ENCODE assay signal across 18 cellular contexts in the genomic region with DNA sequence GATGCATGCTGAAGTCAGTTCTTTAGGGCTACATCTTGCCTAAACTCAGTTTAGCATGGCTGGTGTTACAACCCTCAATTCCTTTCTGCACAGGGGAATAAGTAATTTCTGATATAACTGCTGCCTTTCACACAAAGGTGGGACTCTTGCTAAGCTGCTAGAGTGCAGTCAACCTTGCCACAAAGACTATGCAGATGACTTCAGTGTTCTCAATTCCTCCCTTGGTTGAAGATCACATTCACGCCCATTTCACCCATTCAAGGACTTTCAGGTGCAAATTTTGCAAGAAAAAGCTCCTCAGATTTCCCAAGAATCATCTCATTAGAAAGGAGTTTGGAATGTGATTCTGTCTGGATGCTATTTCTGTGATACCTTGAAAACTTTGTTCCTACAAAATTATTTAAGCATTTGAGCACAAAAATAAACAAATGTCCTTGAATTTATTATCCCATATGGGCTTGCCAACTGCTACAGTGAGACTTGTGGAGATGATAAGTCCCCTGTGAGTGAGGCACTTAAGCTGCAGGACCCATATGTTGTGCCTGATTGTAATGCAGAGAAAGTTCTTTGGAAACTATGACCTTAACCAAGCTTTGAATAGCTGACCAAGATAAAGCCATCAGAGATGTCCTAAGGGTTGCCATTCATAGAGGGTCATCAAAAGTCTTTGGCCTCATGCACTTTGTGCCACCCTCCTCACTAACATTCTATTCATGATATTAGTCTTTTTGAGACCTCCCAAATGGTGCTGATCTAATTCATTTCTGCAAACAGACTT.
"Had no signal": no experiment of that assay in that cellular context is flagged by ENCODE, and none has a peak within 500 bp of the region (broad histone marks: within the 10 kb centered on the region; RNA-seq: fewer than 3 reads in every experiment).

No MANE protein-coding gene starts in this region.

- ATAC-seq: activated naive CD4-positive, alpha-beta T cell treated with anti-CD3 and anti-CD28 coated beads, Interleukin-2, amount 50 U/mL, for 72 hours; activated T-cell treated with anti-CD3 and anti-CD28 coated beads, Interleukin-2, amount 50 U/mL, for 72 hours had no signal

- H3K36me3 ChIP-seq: tibial artery, uterus had no signal

- H3K4me1 ChIP-seq: uterus had no signal

- H3K4me3 ChIP-seq: tibial artery, uterus had no signal

- H3K9me3 ChIP-seq: tibial artery, uterus had no signal

- H3K4me3 Mint-ChIP-seq: activated T-cell treated with anti-CD3 and anti-CD28 coated beads, Interleukin-2, amount 50 U/mL, for 72 hours; nephron progenitor cell had no signal

- DNase-seq: activated CD4-positive, alpha-beta T cell treated with anti-CD3 and anti-CD28 coated beads for 1 hour; activated CD8-positive, alpha-beta memory T cell treated with anti-CD3 and anti-CD28 coated beads for 24 hours; activated CD8-positive, alpha-beta memory T cell treated with anti-CD3 and anti-CD28 coated beads, Interleukin-2, amount 50 U/mL, for 48 hours; activated effector memory CD4-positive, alpha-beta T cell treated with anti-CD3 and anti-CD28 coated beads, Interleukin-2, amount 50 U/mL, for 16 hours; activated T-cell treated with anti-CD3 and anti-CD28 coated beads, Interleukin-2, amount 50 U/mL, for 72 hours; effector CD4-positive, alpha-beta T cell; head of caudate nucleus; nephron progenitor cell; stimulated activated CD4-positive, alpha-beta T cell treated with anti-CD3 and anti-CD28 coated beads, Interleukin-12 subunit alpha, Interleukin-12 subunit beta, amount 100 ng/mL, for 4 hours; stimulated activated CD4-positive, alpha-beta T cell treated with anti-CD3 and anti-CD28 coated beads, Interleukin-2, amount 100 ng/mL, for 24 hours; stimulated activated naive CD4-positive, alpha-beta T cell treated with Interleukin-2 at 50 U/mL for 16 hours; substantia nigra; T-helper 2 cell; tibial artery; uterus had no signal

- H3K27ac ChIP-seq: tibial artery, uterus, VCaP had no signal

- H3K27me3 ChIP-seq: tibial artery, uterus had no signal

- H3K27ac Mint-ChIP-seq: activated naive CD4-positive, alpha-beta T cell treated with anti-CD3 and anti-CD28 coated beads, Interleukin-2, amount 50 U/mL, for 72 hours; activated T-cell treated with anti-CD3 and anti-CD28 coated beads, Interleukin-2, amount 50 U/mL, for 72 hours; progenitor cell of endocrine pancreas had no signal

- H3K36me3 Mint-ChIP-seq: activated naive CD4-positive, alpha-beta T cell treated with anti-CD3 and anti-CD28 coated beads, Interleukin-2, amount 50 U/mL, for 72 hours had no signal

- H3K27me3 Mint-ChIP-seq: progenitor cell of endocrine pancreas had no signal

- H3K9me3 Mint-ChIP-seq: nephron progenitor cell had no signal
